ENCODE assay signal across 37 cellular contexts in genomic region chr15:52301265-52301847, GRCh38. TPM values are rescaled to one million over a fixed set of nuclear protein-coding genes. Genes with fewer than 3 reads are reported as not detected.
A peak's percentile ranks its signal among the peaks of the same experiment; 100 is the strongest.
DNase-seq lines count a peak whose midpoint lies in the region; ATAC-seq, FAIRE-seq and TF ChIP-seq lines count a peak whose summit lies in the region.
"Had no signal": no experiment of that assay in that cellular context is flagged by ENCODE, and none has a peak within 500 bp of the region (broad histone marks: within the 10 kb centered on the region; RNA-seq: fewer than 3 reads in every experiment).

No MANE protein-coding gene starts in this region.

- H3K36me3 ChIP-seq in HepG2 (replicated peaks in 1 of 2; ENCODE audit: control insufficient read depth in 1 of 2, insufficient read depth in 2 of 2, low read length in 2 of 2) (no peaks in the 10 kb centered on the region), right lobe of liver (no peaks in the 10 kb centered on the region), astrocyte (ENCODE audit: insufficient read depth, low read length) (no peaks in the 10 kb centered on the region)
- H3K36me3 ChIP-seq: BE2C, BLaER1 had no signal

- H3K27ac ChIP-seq in HepG2 (ENCODE audit: extremely low read length, insufficient read depth, low read length) (no peak overlapping the region), right lobe of liver (no peak overlapping the region), astrocyte (ENCODE audit: low read depth, low read length) (no peak overlapping the region)
- H3K27ac ChIP-seq: 22Rv1; A549; BLaER1; BLaER1 treated with 17β-estradiol and CSF1 and Interleukin-3, amounts not matched to agents 10 nM and 100 nM; C4-2B had no signal

- in situ Hi-C loops in HepG2 (cut with HindIII; ENCODE audit: extremely low pct_ligation_motif_present, low pct_unique_long_range_greater_than_20kb) = no loop called here

- TF ChIP-seq CTCF in HepG2 (CRISPR knock-in tag; IDR thresholded peaks at IDR 0.05) (no peak), right lobe of liver (IDR thresholded peaks at IDR 0.05) (no peak), WTC11 (IDR thresholded peaks at IDR 0.05) (no peak), astrocyte (IDR thresholded peaks at IDR 0.05; ENCODE audit: insufficient read depth, low read depth, low read length) (no peak)

- POLR2A ChIA-PET in HepG2 (lab: Yijun Ruan, JAX) (interaction anchor here (0.7 kb wide), 1 partner anchor 13 kb away, joined by 4 read pairs; no protein-coding TSS in a partner anchor), WTC11 (lab: Charles Lee) (no interaction called here)

- H3K27me3 ChIP-seq in HepG2 (ENCODE audit: control insufficient read depth in 1 of 2, insufficient read depth in 2 of 2, low read length in 2 of 2) (no peaks in the 10 kb centered on the region), right lobe of liver (no peaks in the 10 kb centered on the region), astrocyte (ENCODE audit: insufficient read depth, low read length) (no peaks in the 10 kb centered on the region)
- H3K27me3 ChIP-seq: BLaER1 had no signal

- peak; percentile 85 for FAIRE-seq in HepG2 (lab: Jason Lieb, UNC)
- peak; percentile 5 for FAIRE-seq in astrocyte (lab: Jason Lieb, UNC)
- FAIRE-seq: A204.1, D721Med had no signal

- H3K9me3 ChIP-seq in HepG2 (ENCODE audit: low read length) (no peaks in the 10 kb centered on the region), right lobe of liver (no peaks in the 10 kb centered on the region), astrocyte (ENCODE audit: insufficient read depth, low read depth, low read length) (no peaks in the 10 kb centered on the region)
- H3K9me3 ChIP-seq: A549, BE2C, Caco-2 had no signal

- no peak overlapping the region for H3K9ac ChIP-seq in HepG2 (ENCODE audit: insufficient read depth, low read depth, low read length)
- H3K9ac ChIP-seq in astrocyte (ENCODE audit: low read length) = no peak overlapping the region
- H3K9ac ChIP-seq: BLaER1; BLaER1 treated with 17β-estradiol and CSF1 and Interleukin-3, amounts not matched to agents 10 nM and 100 nM had no signal

- peak; percentile 44 for DNase-seq in HepG2 (ENCODE audit: low spot score)
- no peak for DNase-seq in right lobe of liver
- no peak for DNase-seq in WTC11 (ENCODE audit: low spot score)
- DNase-seq in astrocyte (ENCODE audit: low read depth) = no peak
- no peak for DNase-seq in left colon
- no peak for DNase-seq in hippocampal formation (lab: John Stamatoyannopoulos, UW)
- DNase-seq: 8988T; ACHN; AML-193; BE2C; C1 segment of cervical spinal cord; Caco-2; Calu3; CD4-positive, alpha-beta memory T cell; CD4-positive, alpha-beta T cell; CD4-positive, CD25-positive, alpha-beta regulatory T cell; CD8-positive, alpha-beta memory T cell; CD8-positive, alpha-beta T cell; COR-L47; DMS 273 treated with DMSO at 0.1 percent for 48 hours; DMS153; DMS53; DMS79; DMS79 treated with DMSO at 0.1 percent for 48 hours; DND-41; EL had no signal

- H3K9me3 Mint-ChIP-seq in WTC11 = peaks cover 19% of the 10 kb centered on the region
- peaks cover 5% of the 10 kb centered on the region for H3K9me3 Mint-ChIP-seq in astrocyte (ENCODE audit: unreplicated experiment)
- H3K9me3 Mint-ChIP-seq: CD4-positive, alpha-beta T cell; CD8-positive, alpha-beta memory T cell; CD8-positive, alpha-beta T cell had no signal

- CTCF ChIA-PET in HepG2 (lab: Yijun Ruan, JAX; ENCODE audit: low intra/inter-chr PET ratio, low total read pairs) (no interaction called here), WTC11 (lab: Charles Lee) (interaction anchor here (0.6 to 1.1 kb wide), 2 partner anchors 44 to 230 kb away, joined by 3 read pairs; no protein-coding TSS in a partner anchor)

- peaks cover 16% of the 10 kb centered on the region for H3K4me1 Mint-ChIP-seq in WTC11
- no peaks in the 10 kb centered on the region for H3K4me1 Mint-ChIP-seq in astrocyte (ENCODE audit: low read depth, unreplicated experiment)

- H3K4me3 Mint-ChIP-seq in WTC11 = no peak overlapping the region
- H3K4me3 Mint-ChIP-seq in astrocyte (ENCODE audit: unreplicated experiment) = no peak overlapping the region
- H3K4me3 Mint-ChIP-seq: B cell; CD14-positive monocyte; CD4-positive, alpha-beta memory T cell; CD4-positive, alpha-beta T cell; CD4-positive, CD25-positive, alpha-beta regulatory T cell; CD8-positive, alpha-beta memory T cell; CD8-positive, alpha-beta T cell had no signal

- H4K20me1 ChIP-seq in HepG2 (ENCODE audit: insufficient read depth, low read length) = no peaks in the 10 kb centered on the region
- H4K20me1 ChIP-seq in astrocyte (ENCODE audit: insufficient read depth, low read length) = no peaks in the 10 kb centered on the region
- H4K20me1 ChIP-seq: BLaER1; BLaER1 treated with 17β-estradiol and CSF1 and Interleukin-3, amounts not matched to agents 10 nM and 100 nM had no signal

- intact Hi-C loops in HepG2 (cut with micrococcal nuclease; ENCODE audit: unreplicated experiment) (no loop called here), right lobe of liver (cut with DNase I) (no loop called here), left colon (cut with DNase I, micrococcal nuclease) (no loop called here)

- TF ChIP-seq POLR2A in HepG2 (IDR thresholded peaks at IDR 0.05; ENCODE audit: insufficient read depth in 1 of 2, low read depth in 2 of 2, low read length in 2 of 2) (no peak), right lobe of liver (IDR thresholded peaks at IDR 0.05) (no peak)

- TF ChIP-seq EP300 in HepG2 (IDR thresholded peaks at IDR 0.05; ENCODE audit: low read depth in 2 of 2, low read length in 2 of 2) = peak in 1 of 2 experiments; percentile 30; a peak in 1 of 4 replicates
- TF ChIP-seq EP300 in HepG2 (CRISPR knock-in tag; IDR thresholded peaks at IDR 0.05; ENCODE audit: borderline replicate concordance) = no peak

- H3K36me3 Mint-ChIP-seq in WTC11 (peaks cover 8% of the 10 kb centered on the region; the same call in 1 of the 2 replicates), astrocyte (ENCODE audit: low read depth, unreplicated experiment) (peaks cover 11% of the 10 kb centered on the region)

- H3K4me3 ChIP-seq in HepG2 (replicated peaks in 1 of 3; ENCODE audit: insufficient read depth in 1 of 3, low read depth in 2 of 3, low read length in 3 of 3) (no peak overlapping the region), right lobe of liver (no peak overlapping the region), astrocyte (ENCODE audit: insufficient read depth, low read depth, low read length) (no peak overlapping the region)
- H3K4me3 ChIP-seq: A549; BLaER1; BLaER1 treated with 17β-estradiol and CSF1 and Interleukin-3, amounts not matched to agents 10 nM and 100 nM had no signal

- H3K27me3 Mint-ChIP-seq in WTC11 (ENCODE audit: low read depth) = no peaks in the 10 kb centered on the region
- H3K27me3 Mint-ChIP-seq in astrocyte (ENCODE audit: low read depth, unreplicated experiment) = no peaks in the 10 kb centered on the region

- H3K27ac Mint-ChIP-seq in WTC11 (no peak overlapping the region), astrocyte (ENCODE audit: unreplicated experiment) (no peak overlapping the region)
- H3K27ac Mint-ChIP-seq: B cell; CD14-positive monocyte; CD4-positive, alpha-beta T cell; CD8-positive, alpha-beta T cell had no signal

- H3K4me2 ChIP-seq in HepG2 (ENCODE audit: low read depth, low read length) (peak overlapping the region; percentile 9; the same call in 1 of the 2 replicates), astrocyte (ENCODE audit: low read length) (no peak overlapping the region)
- H3K4me2 ChIP-seq: A549; BLaER1; BLaER1 treated with 17β-estradiol and CSF1 and Interleukin-3, amounts not matched to agents 10 nM and 100 nM had no signal

- ATAC-seq in HepG2 (peak; percentile 90), right lobe of liver (no peak), WTC11 (peak; percentile 26; the same call in 1 of the 2 replicates), left colon (peak; percentile 62), GM21717 (IDR thresholded peaks at IDR 0.05; ENCODE audit: unreplicated experiment) (no peak), GM19023 (IDR thresholded peaks at IDR 0.05; ENCODE audit: unreplicated experiment) (no peak)
- ATAC-seq: A549; CD8-positive, alpha-beta T cell had no signal

- no peak for TF ChIP-seq RAD21 in HepG2 (CRISPR knock-in tag; IDR thresholded peaks at IDR 0.05)

- peaks cover 26% of the 10 kb centered on the region for H3K4me1 ChIP-seq in HepG2 (ENCODE audit: insufficient read depth, low read length)
- no peaks in the 10 kb centered on the region for H3K4me1 ChIP-seq in right lobe of liver
- H3K4me1 ChIP-seq in astrocyte (ENCODE audit: insufficient read depth, low read length) = no peaks in the 10 kb centered on the region
- H3K4me1 ChIP-seq: BE2C had no signal

- no TSS peak for BruUV-seq in HepG2 (replicated peaks; lab: Mats Ljungman, UMichigan)

- 20% methylated on average over 2 of the region's 2 CpGs for WGBS in HepG2 (ENCODE audit: low lambda C conversion rate)
- 89% methylated on average over 2 of the region's 2 CpGs for WGBS in right lobe of liver (ENCODE audit: insufficient coverage, low coverage, low lambda C conversion rate, missing lambda C conversion rate)

- H2AFZ ChIP-seq in HepG2 (ENCODE audit: low read length) = no peak overlapping the region
- no peak overlapping the region for H2AFZ ChIP-seq in astrocyte (ENCODE audit: low read depth, low read length)

- H3K79me2 ChIP-seq in HepG2 (ENCODE audit: insufficient read depth, low read length) (no peaks in the 10 kb centered on the region), astrocyte (ENCODE audit: insufficient read depth, low read length) (no peaks in the 10 kb centered on the region)

RNA-seq across cellular contexts. Expression of gene MYO5C, which starts 5.8 kb away (rescaled TPM):
- total RNA-seq in HepG2 (2016; rRNA removed; fragmentation: Illumina TruSeq; extraction: Trizol) = 23.7 and 37.3 TPM in 2 replicates
- 7.8 and 10.0 TPM in 2 replicates for total RNA-seq in HepG2 (2016; cell fraction: cytosol; rRNA removed; fragmentation: Illumina TruSeq; extraction: Trizol; ENCODE audit: low read depth)
- total RNA-seq in HepG2 (2016; cell fraction: insoluble cytoplasmic fraction; rRNA removed; fragmentation: Illumina TruSeq; extraction: Trizol) = 22.8 and 32.5 TPM in 2 replicates
- total RNA-seq in HepG2 (2016; cell fraction: membrane; rRNA removed; fragmentation: Illumina TruSeq; extraction: Trizol) = 18.9 and 21.8 TPM in 2 replicates
- 39.3 and 39.5 TPM in 2 replicates for total RNA-seq in HepG2 (2016; cell fraction: nucleus; rRNA removed; fragmentation: Illumina TruSeq; extraction: Trizol)
- 13.7 and 15.7 TPM in 2 replicates for polyA plus RNA-seq in HepG2 (2011; rRNA removed)
- 7.3 and 7.9 TPM in 2 replicates for polyA plus RNA-seq in HepG2 (2011; cell fraction: cytosol; rRNA removed)
- polyA plus RNA-seq in HepG2 (2011; cell fraction: nucleus; rRNA removed) = 17.4 and 19.9 TPM in 2 replicates
- 7.0 and 10.2 TPM in 2 replicates for polyA plus RNA-seq in HepG2 (2012)
- 1.7 and 1.8 TPM in 2 replicates for polyA plus RNA-seq in HepG2 (2016; cell fraction: cytosol; fragmentation: Illumina TruSeq; extraction: Trizol; ENCODE audit: low read depth)
- 23.1 and 25.5 TPM in 2 replicates for polyA plus RNA-seq in HepG2 (2016; cell fraction: insoluble cytoplasmic fraction; fragmentation: Illumina TruSeq; extraction: Trizol; ENCODE audit: low read depth)
- 4.2 TPM in 2 replicates for polyA plus RNA-seq in HepG2 (2016; cell fraction: membrane; fragmentation: Illumina TruSeq; extraction: Trizol; ENCODE audit: low read depth)
- polyA plus RNA-seq in HepG2 (2016; cell fraction: nucleus; fragmentation: Illumina TruSeq; extraction: Trizol; ENCODE audit: insufficient read depth, low read depth) = 35.8 and 37.1 TPM in 2 replicates
- 23.1 and 52.1 TPM in 2 replicates for polyA minus RNA-seq in HepG2 (2011; rRNA and poly(A)+ RNA removed; ENCODE audit: low replicate concordance)
- 10.5 and 13.8 TPM in 2 replicates for polyA minus RNA-seq in HepG2 (2011; cell fraction: cytosol; rRNA and poly(A)+ RNA removed)
- polyA minus RNA-seq in HepG2 (2011; cell fraction: nucleus; rRNA and poly(A)+ RNA removed) = 52.0 and 54.7 TPM in 2 replicates
- 10 to 100 TPM in 1 of 6 experiments, 1 to 10 TPM in 5; 5.8 to 10.2 (median 7.1) TPM for total RNA-seq in right lobe of liver
- total RNA-seq in WTC11 (2021) = 22.5 to 25.3 TPM (median 22.9 TPM) in 3 replicates
- 2.7 and 4.5 TPM in 2 replicates for total RNA-seq in astrocyte
- total RNA-seq in left colon = 10 to 100 TPM; 73.9 to 90.9 TPM
- polyA plus RNA-seq: CD14-positive monocyte had no signal

Comparison
In these comparisons a context has a peak if more than half of its experiments do, and no peak if none do; other contexts are left out.
1. ATAC-seq: peak in HepG2 (single experiment), WTC11 (single experiment) and left colon (single experiment); none in right lobe of liver (0 of 4), GM21717 (single experiment) and GM19023 (single experiment).
2. Of the 50 proteins assayed by ChIP-seq in both HepG2 and WTC11: peak only in HepG2: FOXP4; only in WTC11: none; in both: none; in neither: 49.